ENCODE assay signal across 8 cellular contexts in genomic region chr7:27149817-27150567, GRCh38. TPM values are rescaled to one million over a fixed set of nuclear protein-coding genes. Genes with fewer than 3 reads are reported as not detected.
DNase-seq lines count a peak whose midpoint lies in the region; ATAC-seq, FAIRE-seq and TF ChIP-seq lines count a peak whose summit lies in the region.

No MANE protein-coding gene starts in this region.

- DNase-seq in T-helper 2 cell treated with Interferon-gamma antibody and Interleukin-4, amounts not matched to agents 5 μg/mL and 100 μg/mL, for 36 hours (ENCODE audit: low spot score): no peak
- DNase-seq in T-helper 2 cell (no peak), RCC 7860 (ENCODE audit: low spot score) (no peak), kidney epithelial cell (ENCODE audit: low read depth) (no peak), thoracic aorta (ENCODE audit: low spot score) (no peak), AML-193 (lab: John Stamatoyannopoulos, UW) (no peak), activated gamma-delta T cell (lab: John Stamatoyannopoulos, UW) (no peak)

- peaks cover 16% of the 10 kb centered on the region for H3K4me1 Mint-ChIP-seq in T-helper 2 cell treated with Interferon-gamma antibody and Interleukin-4, amounts not matched to agents 5 μg/mL and 100 μg/mL, for 36 hours (ENCODE audit: low read depth)

- peaks cover 8 to 49% of the 10 kb centered on the region in 2 donors for H3K4me1 ChIP-seq in thoracic aorta (ENCODE audit: control insufficient read depth in 1 of 2, low read depth in 2 of 2)

- H3K27me3 ChIP-seq in kidney epithelial cell (ENCODE audit: control insufficient read depth, insufficient read depth, low read length) (no peaks in the 10 kb centered on the region), thoracic aorta (replicated peaks; ENCODE audit: insufficient read depth) (no peaks in the 10 kb centered on the region)

- no peaks in the 10 kb centered on the region for H3K9me3 ChIP-seq in thoracic aorta

- peak overlapping the region; percentile 61 to 85 for H3K27ac ChIP-seq in thoracic aorta

- peak; percentile 50 for FAIRE-seq in RCC 7860 (lab: Jason Lieb, UNC)

- H3K27me3 Mint-ChIP-seq in T-helper 2 cell treated with Interferon-gamma antibody and Interleukin-4, amounts not matched to agents 5 μg/mL and 100 μg/mL, for 36 hours (ENCODE audit: low read depth): peaks cover 86% of the 10 kb centered on the region

- peak overlapping the region; percentile 71 for H3K4me3 ChIP-seq in kidney epithelial cell (ENCODE audit: low read depth, low read length)
- H3K4me3 ChIP-seq in thoracic aorta: peak overlapping the region; percentile 71

- TF ChIP-seq CTCF in kidney epithelial cell (IDR thresholded peaks at IDR 0.05; ENCODE audit: insufficient read depth, low read length, poor library complexity, severe bottlenecking) (no peak), thoracic aorta (IDR thresholded peaks at IDR 0.05) (no peak)

- ATAC-seq in thoracic aorta (ENCODE audit: insufficient number of reproducible peaks, low FRiP score, low read depth) (no peak), GM19395 (IDR thresholded peaks at IDR 0.05; ENCODE audit: unreplicated experiment) (no peak)

- no peaks in the 10 kb centered on the region for H3K9me3 Mint-ChIP-seq in T-helper 2 cell treated with Interferon-gamma antibody and Interleukin-4, amounts not matched to agents 5 μg/mL and 100 μg/mL, for 36 hours

- H3K36me3 ChIP-seq in kidney epithelial cell (ENCODE audit: control insufficient read depth, insufficient read depth, low read length): no peaks in the 10 kb centered on the region
- peaks cover 5% of the 10 kb centered on the region for H3K36me3 ChIP-seq in thoracic aorta

- H3K36me3 Mint-ChIP-seq in T-helper 2 cell treated with Interferon-gamma antibody and Interleukin-4, amounts not matched to agents 5 μg/mL and 100 μg/mL, for 36 hours (ENCODE audit: low read depth): peaks cover 3% of the 10 kb centered on the region

- peak overlapping the region; percentile 71 for H3K4me3 Mint-ChIP-seq in T-helper 2 cell treated with Interferon-gamma antibody and Interleukin-4, amounts not matched to agents 5 μg/mL and 100 μg/mL, for 36 hours

- no peak overlapping the region for H3K27ac Mint-ChIP-seq in T-helper 2 cell treated with Interferon-gamma antibody and Interleukin-4, amounts not matched to agents 5 μg/mL and 100 μg/mL, for 36 hours

RNA-seq across cellular contexts. Expression of gene HOXA3, which starts 2.4 kb away (rescaled TPM):
- total RNA-seq in kidney epithelial cell (17.3 and 26.4 TPM in 2 replicates), thoracic aorta (10 to 100 TPM in 1 of 2 donors, 1 to 10 TPM in 1; 6.5 to 29.3 TPM)

RNA-seq across cellular contexts. Expression of gene HOXA6, which starts 2.4 kb away (rescaled TPM):
- total RNA-seq in kidney epithelial cell: 4.8 and 10.5 TPM in 2 replicates
- total RNA-seq in thoracic aorta: not detected

RNA-seq across cellular contexts. Expression of gene HOXA7, which starts 6.5 kb away (rescaled TPM):
- 28.8 and 34.2 TPM in 2 replicates for total RNA-seq in kidney epithelial cell
- total RNA-seq in thoracic aorta: under 1 TPM; 0.28 to 0.54 TPM

RNA-seq across cellular contexts. Expression of gene HOXA5, which starts 6.5 kb away (rescaled TPM):
- total RNA-seq in kidney epithelial cell (18.8 and 19.1 TPM in 2 replicates), thoracic aorta (1 to 10 TPM in 1 of 2 donors, under 1 TPM in 1; 0.35 to 1.2 TPM)

RNA-seq across cellular contexts. Expression of gene HOXA9, which starts 15.3 kb away (rescaled TPM):
- total RNA-seq in kidney epithelial cell (46.5 and 53.7 TPM in 2 replicates), thoracic aorta (not detected)

Comparison
In these comparisons a context has a peak if more than half of its experiments do, and no peak if none do; other contexts are left out.
1. RNA of gene HOXA7, which starts 6.5 kb away (total RNA-seq): 28.8 to 34.2 TPM in kidney epithelial cell; 0.28 to 0.54 TPM in thoracic aorta; every median in the first group is over 10 times any median in the second.